In the genomic region with DNA sequence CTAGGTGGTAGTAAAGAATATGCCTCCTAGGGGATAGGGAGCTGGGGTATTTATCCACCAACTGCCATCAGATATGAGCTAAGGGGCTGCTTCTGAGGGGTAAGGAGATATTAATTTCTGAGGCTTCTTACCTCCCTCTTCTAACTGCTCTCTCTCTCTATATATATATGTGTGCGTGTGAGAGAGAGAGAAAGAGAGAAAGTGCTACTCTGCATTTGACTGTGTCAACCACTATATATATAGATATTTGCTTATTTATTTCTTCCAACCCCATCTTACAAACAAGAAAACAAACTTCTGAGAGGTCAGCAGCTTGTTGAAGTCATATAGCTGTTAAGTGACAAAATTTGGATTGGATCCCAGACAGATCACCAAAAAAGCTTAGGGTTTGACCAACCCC, we compare ENCODE assay signal across 22 cellular contexts. TPM values are rescaled to one million over a fixed set of nuclear protein-coding genes. Genes with fewer than 3 reads are reported as not detected.
DNase-seq lines count a peak whose midpoint lies in the region; ATAC-seq and TF ChIP-seq lines count a peak whose summit lies in the region.
"Had no signal": no experiment of that assay in that cellular context is flagged by ENCODE, and none has a peak within 500 bp of the region (broad histone marks: within the 10 kb centered on the region; RNA-seq: fewer than 3 reads in every experiment).

No MANE protein-coding gene starts in this region.

- H3K36me3 Mint-ChIP-seq in activated naive CD8-positive, alpha-beta T cell treated with anti-CD3 and anti-CD28 coated beads for 36 hours, result no peaks in the 10 kb centered on the region
- H3K36me3 Mint-ChIP-seq: CD8-positive, alpha-beta T cell had no signal

- H3K4me2 ChIP-seq in OCI-LY7 (ENCODE audit: low read length), result no peak overlapping the region
- H3K4me2 ChIP-seq: BLaER1 treated with 17β-estradiol and CSF1 and Interleukin-3, amounts not matched to agents 10 nM and 100 nM had no signal

- CTCF ChIA-PET in OCI-LY7 (lab: Charles Lee; ENCODE audit: unreplicated experiment), result interaction anchor here (0.5 kb wide), 1 partner anchor 445 kb away, joined by 3 read pairs; no protein-coding TSS in a partner anchor

- H3K4me1 Mint-ChIP-seq in activated naive CD8-positive, alpha-beta T cell treated with anti-CD3 and anti-CD28 coated beads for 36 hours, result peaks cover 16% of the 10 kb centered on the region

- no peak for TF ChIP-seq CTCF in dorsolateral prefrontal cortex (IDR thresholded peaks at IDR 0.05 in 54 of 56, conservative IDR thresholded peaks at IDR 0.05 in 2 of 56; ENCODE audit: low read depth in 1 of 56, partially characterized antibody in 56 of 56)
- TF ChIP-seq CTCF in OCI-LY7 (conservative IDR thresholded peaks at IDR 0.05; ENCODE audit: low read length), result no peak

- H3K4me3 ChIP-seq in dorsolateral prefrontal cortex, result peak overlapping the region in 1 of 59 donors; percentile 48
- H3K4me3 ChIP-seq in OCI-LY7 (ENCODE audit: low read depth, low read length, poor library complexity, severe bottlenecking), result no peak overlapping the region
- H3K4me3 ChIP-seq: BLaER1 treated with 17β-estradiol and CSF1 and Interleukin-3, amounts not matched to agents 10 nM and 100 nM; Peyer's patch; SJCRH30 had no signal

- H3K36me3 ChIP-seq in OCI-LY7 (ENCODE audit: insufficient read depth, low read length), result no peaks in the 10 kb centered on the region
- H3K36me3 ChIP-seq: BLaER1 treated with 17β-estradiol and CSF1 and Interleukin-3, amounts not matched to agents 10 nM and 100 nM; Peyer's patch; SJCRH30 had no signal

- DNase-seq in dorsolateral prefrontal cortex (no peak), hepatic stellate cell (ENCODE audit: low spot score) (no peak), OCI-LY7 (ENCODE audit: low spot score) (no peak)
- no peak for DNase-seq in activated naive CD8-positive, alpha-beta T cell treated with anti-CD3 and anti-CD28 coated beads for 36 hours
- DNase-seq: 8988T; CD8-positive, alpha-beta T cell; DND-41; KG1; NCI-H1092; NCI-H1436; NCI-H1930; NCI-H226; NCI-H510A treated with DMSO at 0.1 percent for 48 hours; NCI-H774; NK-92 treated with Interleukin-12 subunit alpha and Interleukin-12 subunit beta, amount 100 ng/mL, for 24 hours; Peyer's patch; SJCRH30 had no signal

- no peaks in the 10 kb centered on the region for H3K9me3 Mint-ChIP-seq in activated naive CD8-positive, alpha-beta T cell treated with anti-CD3 and anti-CD28 coated beads for 36 hours
- H3K9me3 Mint-ChIP-seq: CD8-positive, alpha-beta T cell had no signal

- BruUV-seq in OCI-LY7 (replicated peaks; lab: Mats Ljungman, UMichigan), result no TSS peak

- H3K27me3 Mint-ChIP-seq in activated naive CD8-positive, alpha-beta T cell treated with anti-CD3 and anti-CD28 coated beads for 36 hours, result no peaks in the 10 kb centered on the region

- no peak overlapping the region for H2AFZ ChIP-seq in OCI-LY7 (ENCODE audit: low read length)

- H3K79me2 ChIP-seq in OCI-LY7 (ENCODE audit: insufficient read depth, low read depth, low read length), result no peaks in the 10 kb centered on the region

- H3K4me1 ChIP-seq in OCI-LY7 (ENCODE audit: insufficient read depth, low read length, poor library complexity, severe bottlenecking), result no peaks in the 10 kb centered on the region
- H3K4me1 ChIP-seq: BLaER1 treated with 17β-estradiol and CSF1 and Interleukin-3, amounts not matched to agents 10 nM and 100 nM; Peyer's patch; SJCRH30 had no signal

- peak overlapping the region; percentile 83 to 100 (median 97) for H3K27ac ChIP-seq in dorsolateral prefrontal cortex
- H3K27ac ChIP-seq in OCI-LY7 (ENCODE audit: low read depth, low read length, poor library complexity, severe bottlenecking), result no peak overlapping the region
- H3K27ac ChIP-seq: BLaER1 treated with 17β-estradiol and CSF1 and Interleukin-3, amounts not matched to agents 10 nM and 100 nM; Peyer's patch; SJCRH30 had no signal

- no peak overlapping the region for H3K27ac Mint-ChIP-seq in activated naive CD8-positive, alpha-beta T cell treated with anti-CD3 and anti-CD28 coated beads for 36 hours
- H3K27ac Mint-ChIP-seq: CD8-positive, alpha-beta T cell had no signal

- H3K9me3 ChIP-seq in OCI-LY7 (ENCODE audit: low read length), result no peaks in the 10 kb centered on the region
- H3K9me3 ChIP-seq: Peyer's patch, SJCRH30 had no signal

- intact Hi-C loops in dorsolateral prefrontal cortex (cut with DNase I), result loop anchor here (5.0 kb wide), 1 partner anchor 64 kb away; no protein-coding TSS in a partner anchor
- intact Hi-C loops in OCI-LY7 (cut with micrococcal nuclease; ENCODE audit: unreplicated experiment), result no loop called here

- no peaks in the 10 kb centered on the region for H4K20me1 ChIP-seq in OCI-LY7 (ENCODE audit: insufficient read depth, low read length)
- H4K20me1 ChIP-seq: BLaER1 treated with 17β-estradiol and CSF1 and Interleukin-3, amounts not matched to agents 10 nM and 100 nM had no signal

- no peaks in the 10 kb centered on the region for H3K9me2 ChIP-seq in OCI-LY7 (ENCODE audit: insufficient read depth, low read length)

- POLR2A ChIA-PET in OCI-LY7 (lab: Charles Lee), result interaction anchor here (0.5 kb wide), 1 partner anchor 294 kb away, joined by 6 read pairs; no protein-coding TSS in a partner anchor

- ATAC-seq in GM19351 (IDR thresholded peaks at IDR 0.05; ENCODE audit: unreplicated experiment), result peak; percentile 89
- ATAC-seq in HG02798 (IDR thresholded peaks at IDR 0.05; ENCODE audit: poor library complexity, unreplicated experiment), result peak; percentile 46
- peak; percentile 71 for ATAC-seq in HG03439 (IDR thresholded peaks at IDR 0.05; ENCODE audit: unreplicated experiment)
- ATAC-seq in GM19395 (IDR thresholded peaks at IDR 0.05; ENCODE audit: unreplicated experiment), result no peak
- ATAC-seq: CD8-positive, alpha-beta T cell had no signal

- no peaks in the 10 kb centered on the region for H3K27me3 ChIP-seq in dorsolateral prefrontal cortex
- H3K27me3 ChIP-seq: Peyer's patch, SJCRH30 had no signal

- H3K4me3 Mint-ChIP-seq in activated naive CD8-positive, alpha-beta T cell treated with anti-CD3 and anti-CD28 coated beads for 36 hours, result no peak overlapping the region
- H3K4me3 Mint-ChIP-seq: CD8-positive, alpha-beta T cell had no signal

RNA-seq across cellular contexts. Expression of a gene that starts 5.9 kb away (rescaled TPM):
- 100 to 1,000 TPM in 119 of 120 experiments, 10 to 100 TPM in 1; 70.8 to 353 (median 174) TPM for total RNA-seq in dorsolateral prefrontal cortex
- total RNA-seq in OCI-LY7 (2014; rRNA removed; shearing (Covaris generic)), result not detected in 2 replicates
- total RNA-seq in OCI-LY7 (2022), result not detected in 2 replicates
- total RNA-seq in activated naive CD8-positive, alpha-beta T cell treated with anti-CD3 and anti-CD28 coated beads for 36 hours, result not detected
- total RNA-seq: CD8-positive, alpha-beta T cell; SJCRH30 had no signal

RNA-seq across cellular contexts. Expression of a gene that starts 12.3 kb away (rescaled TPM):
- total RNA-seq in dorsolateral prefrontal cortex, result 1 to 10 TPM in 92 of 120 experiments, under 1 TPM in 28; 0.52 to 3.4 (median 1.4) TPM
- 9.8 and 10.6 TPM in 2 replicates for total RNA-seq in OCI-LY7 (2014; rRNA removed; shearing (Covaris generic))
- total RNA-seq in OCI-LY7 (2022), result 9.6 and 11.7 TPM in 2 replicates
- 1 to 10 TPM; 4.3 to 4.5 TPM for total RNA-seq in activated naive CD8-positive, alpha-beta T cell treated with anti-CD3 and anti-CD28 coated beads for 36 hours

RNA-seq across cellular contexts. Expression of a gene that starts 22.7 kb away (rescaled TPM):
- total RNA-seq in dorsolateral prefrontal cortex, result under 1 TPM in 18 of 120 experiments, not detected in 102; 0.27 to 0.80 (median 0.43) TPM
- not detected in 2 replicates for total RNA-seq in OCI-LY7 (2014; rRNA removed; shearing (Covaris generic))
- not detected in 2 replicates for total RNA-seq in OCI-LY7 (2022)
- not detected for total RNA-seq in activated naive CD8-positive, alpha-beta T cell treated with anti-CD3 and anti-CD28 coated beads for 36 hours
- total RNA-seq: CD8-positive, alpha-beta T cell; Peyer's patch; SJCRH30 had no signal

RNA-seq across cellular contexts. Expression of a gene that starts 44.0 kb away (rescaled TPM):
- total RNA-seq in dorsolateral prefrontal cortex (10 to 100 TPM in 87 of 120 experiments, 1 to 10 TPM in 33; 5.0 to 28.8 (median 11.9) TPM), OCI-LY7 (2022) (not detected in 2 replicates)
- not detected in 2 replicates for total RNA-seq in OCI-LY7 (2014; rRNA removed; shearing (Covaris generic))
- total RNA-seq in activated naive CD8-positive, alpha-beta T cell treated with anti-CD3 and anti-CD28 coated beads for 36 hours, result not detected
- total RNA-seq: CD8-positive, alpha-beta T cell had no signal

Comparison
In these comparisons a context has a peak if more than half of its experiments do, and no peak if none do; other contexts are left out.
1. RNA of a gene that starts 5.9 kb away (total RNA-seq): 70.8 to 353 TPM in dorsolateral prefrontal cortex; not detected in activated naive CD8-positive, alpha-beta T cell treated with anti-CD3 and anti-CD28 coated beads for 36 hours and not detected in OCI-LY7; every median in the first group is over 10 times any median in the second.